25 cellular contexts compared by ENCODE assay signal in the genomic region with DNA sequence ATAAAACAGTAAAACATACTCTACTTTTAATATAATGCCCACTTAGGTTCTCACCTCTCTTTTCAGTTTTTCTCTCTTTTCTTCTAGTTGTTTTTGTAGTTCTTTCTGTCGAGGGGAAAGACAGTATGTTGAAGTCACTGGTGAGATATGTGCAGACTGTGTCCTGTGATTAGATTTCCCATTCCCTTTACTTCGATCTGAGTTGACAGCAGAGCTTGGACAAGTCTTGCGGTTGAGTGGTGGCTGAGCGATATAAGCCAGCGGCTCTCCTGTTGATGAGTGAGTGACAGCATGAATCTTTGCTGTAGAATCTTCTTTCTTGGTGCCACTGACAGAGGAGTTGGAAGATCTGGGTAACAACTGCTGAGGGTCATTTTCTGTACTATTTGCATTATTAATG. TPM values are rescaled to one million over a fixed set of nuclear protein-coding genes. Genes with fewer than 3 reads are reported as not detected.
"Had no signal": no experiment of that assay in that cellular context is flagged by ENCODE, and none has a peak within 500 bp of the region (broad histone marks: within the 10 kb centered on the region; RNA-seq: fewer than 3 reads in every experiment).

No MANE protein-coding gene starts in this region.

- H3K4me1 Mint-ChIP-seq: IgD-negative memory B cell had no signal

- H3K27ac ChIP-seq: HL-60, RWPE1 had no signal

- H3K4me3 Mint-ChIP-seq: IgD-negative memory B cell had no signal

- FAIRE-seq: HTR-8/SVneo had no signal

- H3K36me3 Mint-ChIP-seq: IgD-negative memory B cell had no signal

- H3K9me3 Mint-ChIP-seq: IgD-negative memory B cell had no signal

- H3K27ac Mint-ChIP-seq: IgD-negative memory B cell had no signal

- DNase-seq: KBM-7; MV-4-11; NCI-H1048; NCI-H1105; NCI-H1417 treated with DMSO at 0.1 percent for 48 hours; NCI-H146; NCI-H1694 treated with DMSO at 0.1 percent for 48 hours; NCI-H1930; NCI-H2081; NCI-H2107; NCI-H2227 treated with DMSO at 0.1 percent for 48 hours; NCI-H524; NCI-H526 treated with DMSO at 0.1 percent for 48 hours; NCI-H748 treated with DMSO at 0.1 percent for 48 hours; NK-92 treated with Interleukin-12 subunit alpha and Interleukin-12 subunit beta, amount 100 ng/mL, for 24 hours; PC-3; SHP77 had no signal

- ATAC-seq: Panc1, PC-3, SK-N-SH treated with all-trans-retinoic acid at 6 μM for 48 hours had no signal

RNA-seq across cellular contexts. Expression of gene CCDC181, which starts 6.0 kb away (rescaled TPM):
- total RNA-seq: MCF 10A, OCI-LY7 had no signal
- polyA plus RNA-seq: IgD-negative memory B cell had no signal
